ENCODE assay signal across 1 cellular context in the genomic region with DNA sequence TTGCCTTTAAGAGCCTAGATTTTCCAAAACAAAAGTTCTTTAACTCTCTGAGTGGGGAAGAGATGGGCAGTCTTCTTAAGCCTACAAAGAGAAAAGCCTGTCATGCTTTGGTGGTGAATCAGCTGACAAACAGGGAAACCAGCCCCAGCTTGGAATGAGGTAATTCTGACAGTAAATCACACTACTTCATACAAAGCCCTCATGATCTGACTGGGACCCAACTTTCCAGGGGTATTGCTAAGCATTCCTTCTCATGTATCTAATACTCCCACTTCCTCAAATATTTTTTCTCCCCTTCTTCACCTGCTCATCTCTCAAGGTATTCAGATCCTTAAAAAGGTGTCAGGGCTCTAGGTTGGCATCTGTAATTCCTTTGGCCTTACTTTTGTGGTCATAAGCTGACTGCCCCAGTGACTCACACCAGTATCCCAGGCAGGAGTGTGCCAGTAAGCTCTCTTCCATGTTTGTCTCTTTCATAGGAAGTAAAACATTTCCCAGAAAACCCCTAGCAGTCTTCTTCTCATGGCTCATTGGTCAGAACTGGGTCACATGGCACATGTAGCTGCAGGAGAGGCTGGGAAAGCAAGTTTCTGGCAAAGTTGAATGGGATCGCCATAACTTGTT.
TF ChIP-seq lines count a peak whose summit lies in the region.

No MANE protein-coding gene starts in this region.

TF ChIP-seq in IMR-90, 13 proteins besides CTCF, POLR2A, EP300 and RAD21 (continued from another document):
- TF ChIP-seq, protein P1, sequence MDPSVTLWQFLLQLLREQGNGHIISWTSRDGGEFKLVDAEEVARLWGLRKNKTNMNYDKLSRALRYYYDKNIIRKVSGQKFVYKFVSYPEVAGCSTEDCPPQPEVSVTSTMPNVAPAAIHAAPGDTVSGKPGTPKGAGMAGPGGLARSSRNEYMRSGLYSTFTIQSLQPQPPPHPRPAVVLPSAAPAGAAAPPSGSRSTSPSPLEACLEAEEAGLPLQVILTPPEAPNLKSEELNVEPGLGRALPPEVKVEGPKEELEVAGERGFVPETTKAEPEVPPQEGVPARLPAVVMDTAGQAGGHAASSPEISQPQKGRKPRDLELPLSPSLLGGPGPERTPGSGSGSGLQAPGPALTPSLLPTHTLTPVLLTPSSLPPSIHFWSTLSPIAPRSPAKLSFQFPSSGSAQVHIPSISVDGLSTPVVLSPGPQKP (IDR thresholded peaks at IDR 0.05; ENCODE audit: borderline replicate concordance, low read depth, low read length), result no peak
- TF ChIP-seq CEBPB (IDR thresholded peaks at IDR 0.05; ENCODE audit: low read depth, low read length) (peak; percentile 67), MXI1 (IDR thresholded peaks at IDR 0.05; ENCODE audit: borderline replicate concordance, low read depth, low read length) (no peak), SMC3 (IDR thresholded peaks at IDR 0.05; ENCODE audit: low read depth, low read length) (no peak), BHLHE40 (IDR thresholded peaks at IDR 0.05; ENCODE audit: low read depth, low read length) (peak; percentile 48; the same call in 1 of the 2 replicates), MAZ (IDR thresholded peaks at IDR 0.05; ENCODE audit: borderline replicate concordance, low read depth, low read length) (no peak), RFX5 (IDR thresholded peaks at IDR 0.05; ENCODE audit: low read depth, low read length) (no peak), CHD1 (IDR thresholded peaks at IDR 0.05; ENCODE audit: low read depth, low read length) (no peak), RCOR1 (IDR thresholded peaks at IDR 0.05; ENCODE audit: insufficient replicate concordance, low read length) (peak; percentile 17)
